ENCODE assay signal across 7 cellular contexts in genomic region chr12:44874981-44875416, GRCh38. TPM values are rescaled to one million over a fixed set of nuclear protein-coding genes. Genes with fewer than 3 reads are reported as not detected.
DNase-seq lines count a peak whose midpoint lies in the region; ATAC-seq and TF ChIP-seq lines count a peak whose summit lies in the region.

No MANE protein-coding gene starts in this region.

- peaks cover 5% of the 10 kb centered on the region; the same call in 1 of the 2 replicates for H3K4me1 ChIP-seq in GM23248 (ENCODE audit: insufficient read depth)
- peaks cover 3% of the 10 kb centered on the region for H3K4me1 ChIP-seq in RWPE2 (ENCODE audit: insufficient read depth, poor library complexity, severe bottlenecking)

- H3K4me2 ChIP-seq in GM23248 (ENCODE audit: unreplicated experiment): peak overlapping the region; percentile 60

- in situ Hi-C loops in GM23248 (cut with MboI): no loop called here

- H3K27ac Mint-ChIP-seq in nephron: no peak overlapping the region

- H3K79me2 ChIP-seq in GM23248 (ENCODE audit: insufficient read depth): no peaks in the 10 kb centered on the region

- H3K9me3 ChIP-seq in GM23248 (ENCODE audit: low read depth) (no peaks in the 10 kb centered on the region), RWPE2 (ENCODE audit: severe bottlenecking) (no peaks in the 10 kb centered on the region)

- no peaks in the 10 kb centered on the region for H4K20me1 ChIP-seq in GM23248 (ENCODE audit: insufficient read depth)

- H3K36me3 Mint-ChIP-seq in nephron (ENCODE audit: low read depth): peaks cover 8% of the 10 kb centered on the region

- H3K36me3 ChIP-seq in GM23248 (ENCODE audit: low read depth) (no peaks in the 10 kb centered on the region), RWPE2 (ENCODE audit: low read depth) (no peaks in the 10 kb centered on the region)

- WGBS in GM23248 (ENCODE audit: low coverage in 1 of 2, low lambda C conversion rate in 2 of 2, missing lambda C conversion rate in 2 of 2), 2 experiments: 4% methylated on average over 12 of the region's 12 CpGs

- no peak overlapping the region for H3K9ac ChIP-seq in GM23248

- DNase-seq in GM23248 (peak; percentile 7), RWPE2 (ENCODE audit: low spot score) (no peak), GM19240 (ENCODE audit: insufficient read length, low spot score) (no peak), kidney glomerular epithelial cell (lab: John Stamatoyannopoulos, UW) (no peak)

- H2AFZ ChIP-seq in GM23248: peak overlapping the region; percentile 36; the same call in 1 of the 2 replicates

- peaks cover 56% of the 10 kb centered on the region for H3K27me3 Mint-ChIP-seq in nephron (ENCODE audit: low read depth)

- H3F3A ChIP-seq in GM23248 (ENCODE audit: insufficient read depth): no peaks in the 10 kb centered on the region

- H3K4me1 Mint-ChIP-seq in nephron: peaks cover 20% of the 10 kb centered on the region

- H3K27ac ChIP-seq in GM23248 (no peak overlapping the region), RWPE2 (ENCODE audit: poor library complexity, severe bottlenecking) (no peak overlapping the region), cingulate gyrus (ENCODE audit: low read depth, low read length) (peak overlapping the region; percentile 19)

- peaks cover 53% of the 10 kb centered on the region for H3K27me3 ChIP-seq in GM23248 (replicated peaks; ENCODE audit: insufficient read depth)
- peaks cover 73% of the 10 kb centered on the region for H3K27me3 ChIP-seq in RWPE2 (ENCODE audit: insufficient read depth, poor library complexity, severe bottlenecking)

- H3K4me3 ChIP-seq in GM23248 (peak overlapping the region; percentile 70; the same call in 1 of the 2 replicates), RWPE2 (ENCODE audit: severe bottlenecking) (no peak overlapping the region)

- no peak for TF ChIP-seq CTCF in RWPE2 (IDR thresholded peaks at IDR 0.05; ENCODE audit: poor library complexity, severe bottlenecking)
- no peak for TF ChIP-seq CTCF in nephron (IDR thresholded peaks at IDR 0.05; ENCODE audit: unreplicated experiment in 3 of 3)

- H3K9me3 Mint-ChIP-seq in nephron: peaks cover 23% of the 10 kb centered on the region

- H3K4me3 Mint-ChIP-seq in nephron: peak overlapping the region; percentile 91 to 98 (median 93)

- H3K9me2 ChIP-seq in GM23248 (ENCODE audit: insufficient read depth): no peaks in the 10 kb centered on the region

- ATAC-seq in RWPE2 (ENCODE audit: low read depth): peak; percentile 20; the same call in 1 of the 3 replicates
- no peak for ATAC-seq in HG03342 (IDR thresholded peaks at IDR 0.05; ENCODE audit: unreplicated experiment)

RNA-seq across cellular contexts. Expression of gene NELL2, which starts 1.1 kb away (rescaled TPM):
- not detected in 2 replicates for total RNA-seq in GM23248 (2014; rRNA removed; shearing (Covaris generic))
- polyA plus RNA-seq in GM23248 (2016; fragmentation: Nextera tagmentation; extraction: Ambion mirVana): not detected in 2 replicates
